1 cellular context compared by ENCODE assay signal in the genomic region with DNA sequence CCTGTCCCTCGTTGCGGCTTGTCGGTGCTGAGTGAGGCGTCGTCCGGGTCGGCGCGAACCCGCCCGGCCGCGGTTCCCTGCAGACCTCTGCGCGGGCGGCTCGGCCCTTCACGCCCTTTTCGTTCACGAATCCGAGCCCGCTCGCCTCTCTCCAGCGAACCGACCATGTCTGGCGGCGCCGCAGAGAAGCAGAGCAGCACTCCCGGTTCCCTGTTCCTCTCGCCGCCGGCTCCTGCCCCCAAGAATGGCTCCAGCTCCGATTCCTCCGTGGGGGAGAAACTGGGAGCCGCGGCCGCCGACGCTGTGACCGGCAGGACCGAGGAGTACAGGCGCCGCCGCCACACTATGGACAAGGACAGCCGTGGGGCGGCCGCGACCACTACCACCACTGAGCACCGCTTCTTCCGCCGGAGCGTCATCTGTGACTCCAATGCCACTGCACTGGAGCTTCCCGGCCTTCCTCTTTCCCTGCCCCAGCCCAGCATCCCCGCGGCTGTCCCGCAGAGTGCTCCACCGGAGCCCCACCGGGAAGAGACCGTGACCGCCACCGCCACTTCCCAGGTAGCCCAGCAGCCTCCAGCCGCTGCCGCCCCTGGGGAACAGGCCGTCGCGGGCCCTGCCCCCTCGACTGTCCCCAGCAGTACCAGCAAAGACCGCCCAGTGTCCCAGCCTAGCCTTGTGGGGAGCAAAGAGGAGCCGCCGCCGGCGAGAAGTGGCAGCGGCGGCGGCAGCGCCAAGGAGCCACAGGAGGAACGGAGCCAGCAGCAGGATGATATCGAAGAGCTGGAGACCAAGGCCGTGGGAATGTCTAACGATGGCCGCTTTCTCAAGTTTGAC.
A peak's percentile ranks its signal among the peaks of the same experiment; 100 is the strongest.
TF ChIP-seq lines count a peak whose summit lies in the region.

No MANE protein-coding gene starts in this region.

TF ChIP-seq in HepG2, 621 proteins besides CTCF, POLR2A, EP300 and RAD21 (continued from another document and continues in another):
- TF ChIP-seq, protein P1, sequence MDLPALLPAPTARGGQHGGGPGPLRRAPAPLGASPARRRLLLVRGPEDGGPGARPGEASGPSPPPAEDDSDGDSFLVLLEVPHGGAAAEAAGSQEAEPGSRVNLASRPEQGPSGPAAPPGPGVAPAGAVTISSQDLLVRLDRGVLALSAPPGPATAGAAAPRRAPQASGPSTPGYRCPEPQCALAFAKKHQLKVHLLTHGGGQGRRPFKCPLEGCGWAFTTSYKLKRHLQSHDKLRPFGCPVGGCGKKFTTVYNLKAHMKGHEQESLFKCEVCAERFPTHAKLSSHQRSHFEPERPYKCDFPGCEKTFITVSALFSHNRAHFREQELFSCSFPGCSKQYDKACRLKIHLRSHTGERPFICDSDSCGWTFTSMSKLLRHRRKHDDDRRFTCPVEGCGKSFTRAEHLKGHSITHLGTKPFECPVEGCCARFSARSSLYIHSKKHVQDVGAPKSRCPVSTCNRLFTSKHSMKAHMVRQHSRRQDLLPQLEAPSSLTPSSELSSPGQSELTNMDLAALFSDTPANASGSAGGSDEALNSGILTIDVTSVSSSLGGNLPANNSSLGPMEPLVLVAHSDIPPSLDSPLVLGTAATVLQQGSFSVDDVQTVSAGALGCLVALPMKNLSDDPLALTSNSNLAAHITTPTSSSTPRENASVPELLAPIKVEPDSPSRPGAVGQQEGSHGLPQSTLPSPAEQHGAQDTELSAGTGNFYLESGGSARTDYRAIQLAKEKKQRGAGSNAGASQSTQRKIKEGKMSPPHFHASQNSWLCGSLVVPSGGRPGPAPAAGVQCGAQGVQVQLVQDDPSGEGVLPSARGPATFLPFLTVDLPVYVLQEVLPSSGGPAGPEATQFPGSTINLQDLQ (CRISPR knock-in tag; IDR thresholded peaks at IDR 0.05) = peak; percentile 49; the same call in 1 of the 2 replicates
- no peak for TF ChIP-seq DNMT1 (CRISPR knock-in tag; IDR thresholded peaks at IDR 0.05)
- TF ChIP-seq ZC3H13 (CRISPR knock-in tag; IDR thresholded peaks at IDR 0.05) = peak; percentile 63; the same call in 1 of the 2 replicates
- peak; percentile 25; the same call in 1 of the 2 replicates for TF ChIP-seq PHF21A (CRISPR knock-in tag; IDR thresholded peaks at IDR 0.05)
- no peak for TF ChIP-seq MXD4 (CRISPR knock-in tag; IDR thresholded peaks at IDR 0.05)
- TF ChIP-seq ZNF543 (CRISPR knock-in tag; IDR thresholded peaks at IDR 0.05) = peak; percentile 99
- TF ChIP-seq FOSL2 (CRISPR knock-in tag; IDR thresholded peaks at IDR 0.05) = no peak
- no peak for TF ChIP-seq TCF7 (IDR thresholded peaks at IDR 0.05; ENCODE audit: low read depth)
- TF ChIP-seq, protein P2, sequence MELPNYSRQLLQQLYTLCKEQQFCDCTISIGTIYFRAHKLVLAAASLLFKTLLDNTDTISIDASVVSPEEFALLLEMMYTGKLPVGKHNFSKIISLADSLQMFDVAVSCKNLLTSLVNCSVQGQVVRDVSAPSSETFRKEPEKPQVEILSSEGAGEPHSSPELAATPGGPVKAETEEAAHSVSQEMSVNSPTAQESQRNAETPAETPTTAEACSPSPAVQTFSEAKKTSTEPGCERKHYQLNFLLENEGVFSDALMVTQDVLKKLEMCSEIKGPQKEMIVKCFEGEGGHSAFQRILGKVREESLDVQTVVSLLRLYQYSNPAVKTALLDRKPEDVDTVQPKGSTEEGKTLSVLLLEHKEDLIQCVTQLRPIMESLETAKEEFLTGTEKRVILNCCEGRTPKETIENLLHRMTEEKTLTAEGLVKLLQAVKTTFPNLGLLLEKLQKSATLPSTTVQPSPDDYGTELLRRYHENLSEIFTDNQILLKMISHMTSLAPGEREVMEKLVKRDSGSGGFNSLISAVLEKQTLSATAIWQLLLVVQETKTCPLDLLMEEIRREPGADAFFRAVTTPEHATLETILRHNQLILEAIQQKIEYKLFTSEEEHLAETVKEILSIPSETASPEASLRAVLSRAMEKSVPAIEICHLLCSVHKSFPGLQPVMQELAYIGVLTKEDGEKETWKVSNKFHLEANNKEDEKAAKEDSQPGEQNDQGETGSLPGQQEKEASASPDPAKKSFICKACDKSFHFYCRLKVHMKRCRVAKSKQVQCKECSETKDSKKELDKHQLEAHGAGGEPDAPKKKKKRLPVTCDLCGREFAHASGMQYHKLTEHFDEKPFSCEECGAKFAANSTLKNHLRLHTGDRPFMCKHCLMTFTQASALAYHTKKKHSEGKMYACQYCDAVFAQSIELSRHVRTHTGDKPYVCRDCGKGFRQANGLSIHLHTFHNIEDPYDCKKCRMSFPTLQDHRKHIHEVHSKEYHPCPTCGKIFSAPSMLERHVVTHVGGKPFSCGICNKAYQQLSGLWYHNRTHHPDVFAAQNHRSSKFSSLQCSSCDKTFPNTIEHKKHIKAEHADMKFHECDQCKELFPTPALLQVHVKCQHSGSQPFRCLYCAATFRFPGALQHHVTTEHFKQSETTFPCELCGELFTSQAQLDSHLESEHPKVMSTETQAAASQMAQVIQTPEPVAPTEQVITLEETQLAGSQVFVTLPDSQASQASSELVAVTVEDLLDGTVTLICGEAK (IDR thresholded peaks at IDR 0.05) = no peak
- TF ChIP-seq, protein P2 (CRISPR knock-in tag; IDR thresholded peaks at IDR 0.05) = 0 out of 2 replicates have a peak, but pooled peaks have one; percentile 11
- no peak for TF ChIP-seq NFIB (CRISPR knock-in tag; IDR thresholded peaks at IDR 0.05; ENCODE audit: borderline replicate concordance)
- TF ChIP-seq, protein P3, sequence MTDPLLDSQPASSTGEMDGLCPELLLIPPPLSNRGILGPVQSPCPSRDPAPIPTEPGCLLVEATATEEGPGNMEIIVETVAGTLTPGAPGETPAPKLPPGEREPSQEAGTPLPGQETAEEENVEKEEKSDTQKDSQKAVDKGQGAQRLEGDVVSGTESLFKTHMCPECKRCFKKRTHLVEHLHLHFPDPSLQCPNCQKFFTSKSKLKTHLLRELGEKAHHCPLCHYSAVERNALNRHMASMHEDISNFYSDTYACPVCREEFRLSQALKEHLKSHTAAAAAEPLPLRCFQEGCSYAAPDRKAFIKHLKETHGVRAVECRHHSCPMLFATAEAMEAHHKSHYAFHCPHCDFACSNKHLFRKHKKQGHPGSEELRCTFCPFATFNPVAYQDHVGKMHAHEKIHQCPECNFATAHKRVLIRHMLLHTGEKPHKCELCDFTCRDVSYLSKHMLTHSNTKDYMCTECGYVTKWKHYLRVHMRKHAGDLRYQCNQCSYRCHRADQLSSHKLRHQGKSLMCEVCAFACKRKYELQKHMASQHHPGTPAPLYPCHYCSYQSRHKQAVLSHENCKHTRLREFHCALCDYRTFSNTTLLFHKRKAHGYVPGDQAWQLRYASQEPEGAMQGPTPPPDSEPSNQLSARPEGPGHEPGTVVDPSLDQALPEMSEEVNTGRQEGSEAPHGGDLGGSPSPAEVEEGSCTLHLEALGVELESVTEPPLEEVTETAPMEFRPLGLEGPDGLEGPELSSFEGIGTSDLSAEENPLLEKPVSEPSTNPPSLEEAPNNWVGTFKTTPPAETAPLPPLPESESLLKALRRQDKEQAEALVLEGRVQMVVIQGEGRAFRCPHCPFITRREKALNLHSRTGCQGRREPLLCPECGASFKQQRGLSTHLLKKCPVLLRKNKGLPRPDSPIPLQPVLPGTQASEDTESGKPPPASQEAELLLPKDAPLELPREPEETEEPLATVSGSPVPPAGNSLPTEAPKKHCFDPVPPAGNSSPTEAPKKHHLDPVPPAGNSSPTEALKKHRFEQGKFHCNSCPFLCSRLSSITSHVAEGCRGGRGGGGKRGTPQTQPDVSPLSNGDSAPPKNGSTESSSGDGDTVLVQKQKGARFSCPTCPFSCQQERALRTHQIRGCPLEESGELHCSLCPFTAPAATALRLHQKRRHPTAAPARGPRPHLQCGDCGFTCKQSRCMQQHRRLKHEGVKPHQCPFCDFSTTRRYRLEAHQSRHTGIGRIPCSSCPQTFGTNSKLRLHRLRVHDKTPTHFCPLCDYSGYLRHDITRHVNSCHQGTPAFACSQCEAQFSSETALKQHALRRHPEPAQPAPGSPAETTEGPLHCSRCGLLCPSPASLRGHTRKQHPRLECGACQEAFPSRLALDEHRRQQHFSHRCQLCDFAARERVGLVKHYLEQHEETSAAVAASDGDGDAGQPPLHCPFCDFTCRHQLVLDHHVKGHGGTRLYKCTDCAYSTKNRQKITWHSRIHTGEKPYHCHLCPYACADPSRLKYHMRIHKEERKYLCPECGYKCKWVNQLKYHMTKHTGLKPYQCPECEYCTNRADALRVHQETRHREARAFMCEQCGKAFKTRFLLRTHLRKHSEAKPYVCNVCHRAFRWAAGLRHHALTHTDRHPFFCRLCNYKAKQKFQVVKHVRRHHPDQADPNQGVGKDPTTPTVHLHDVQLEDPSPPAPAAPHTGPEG (CRISPR knock-in tag; IDR thresholded peaks at IDR 0.05) = 0 out of 2 replicates have a peak, but pooled peaks have one; percentile 24
- no peak for TF ChIP-seq SOX5 (CRISPR knock-in tag; IDR thresholded peaks at IDR 0.05; ENCODE audit: borderline replicate concordance)
- TF ChIP-seq ZSCAN21 (CRISPR knock-in tag; IDR thresholded peaks at IDR 0.05; ENCODE audit: borderline replicate concordance) = 0 out of 2 replicates have a peak, but pooled peaks have one; percentile 61
- no peak for TF ChIP-seq ZFP62 (CRISPR knock-in tag; IDR thresholded peaks at IDR 0.05)
- TF ChIP-seq ZNF180 (CRISPR knock-in tag; IDR thresholded peaks at IDR 0.05; ENCODE audit: borderline replicate concordance, low read depth) = no peak
- TF ChIP-seq, protein P4, sequence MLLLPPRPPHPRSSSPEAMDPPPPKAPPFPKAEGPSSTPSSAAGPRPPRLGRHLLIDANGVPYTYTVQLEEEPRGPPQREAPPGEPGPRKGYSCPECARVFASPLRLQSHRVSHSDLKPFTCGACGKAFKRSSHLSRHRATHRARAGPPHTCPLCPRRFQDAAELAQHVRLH (CRISPR knock-in tag; IDR thresholded peaks at IDR 0.05; ENCODE audit: borderline replicate concordance, low read depth) = no peak
- no peak for TF ChIP-seq CREB1 (IDR thresholded peaks at IDR 0.05)
- TF ChIP-seq CREB1 (CRISPR knock-in tag; IDR thresholded peaks at IDR 0.05) = no peak
- TF ChIP-seq, protein P5, sequence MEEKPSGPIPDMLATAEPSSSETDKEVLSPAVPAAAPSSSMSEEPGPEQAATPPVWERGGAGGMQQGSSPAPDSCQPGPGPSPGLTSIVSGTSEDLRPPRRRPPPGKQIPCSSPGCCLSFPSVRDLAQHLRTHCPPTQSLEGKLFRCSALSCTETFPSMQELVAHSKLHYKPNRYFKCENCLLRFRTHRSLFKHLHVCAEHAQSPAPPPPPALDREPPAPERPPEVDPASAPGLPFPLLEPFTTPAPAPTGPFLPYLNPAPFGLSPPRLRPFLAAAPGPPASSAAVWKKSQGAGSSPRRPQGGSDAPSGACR (CRISPR knock-in tag; IDR thresholded peaks at IDR 0.05) = no peak; the same call in 1 of the 2 replicates
- TF ChIP-seq IKZF1 (IDR thresholded peaks at IDR 0.05) = no peak
- TF ChIP-seq AGO1 (IDR thresholded peaks at IDR 0.05; ENCODE audit: low read depth, low read length, poor library complexity, severe bottlenecking) = peak; percentile 39
- TF ChIP-seq ZNF792 (CRISPR knock-in tag; IDR thresholded peaks at IDR 0.05) = 0 out of 2 replicates have a peak, but pooled peaks have one; percentile 20
- no peak for TF ChIP-seq ZNF12 (CRISPR knock-in tag; IDR thresholded peaks at IDR 0.05)
- no peak for TF ChIP-seq ZBTB3 (CRISPR knock-in tag; IDR thresholded peaks at IDR 0.05; ENCODE audit: borderline replicate concordance, low read depth)
- TF ChIP-seq ARNT2 (CRISPR knock-in tag; IDR thresholded peaks at IDR 0.05; ENCODE audit: low read depth) = 0 out of 2 replicates have a peak, but pooled peaks have one; percentile 47
- TF ChIP-seq, protein P6, sequence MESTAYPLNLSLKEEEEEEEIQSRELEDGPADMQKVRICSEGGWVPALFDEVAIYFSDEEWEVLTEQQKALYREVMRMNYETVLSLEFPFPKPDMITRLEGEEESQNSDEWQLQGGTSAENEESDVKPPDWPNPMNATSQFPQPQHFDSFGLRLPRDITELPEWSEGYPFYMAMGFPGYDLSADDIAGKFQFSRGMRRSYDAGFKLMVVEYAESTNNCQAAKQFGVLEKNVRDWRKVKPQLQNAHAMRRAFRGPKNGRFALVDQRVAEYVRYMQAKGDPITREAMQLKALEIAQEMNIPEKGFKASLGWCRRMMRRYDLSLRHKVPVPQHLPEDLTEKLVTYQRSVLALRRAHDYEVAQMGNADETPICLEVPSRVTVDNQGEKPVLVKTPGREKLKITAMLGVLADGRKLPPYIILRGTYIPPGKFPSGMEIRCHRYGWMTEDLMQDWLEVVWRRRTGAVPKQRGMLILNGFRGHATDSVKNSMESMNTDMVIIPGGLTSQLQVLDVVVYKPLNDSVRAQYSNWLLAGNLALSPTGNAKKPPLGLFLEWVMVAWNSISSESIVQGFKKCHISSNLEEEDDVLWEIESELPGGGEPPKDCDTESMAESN (CRISPR knock-in tag; conservative IDR thresholded peaks at IDR 0.05) = peak; percentile 36; the same call in 1 of the 2 replicates
